ENCODE assay signal across 2 cellular contexts in the genomic region with DNA sequence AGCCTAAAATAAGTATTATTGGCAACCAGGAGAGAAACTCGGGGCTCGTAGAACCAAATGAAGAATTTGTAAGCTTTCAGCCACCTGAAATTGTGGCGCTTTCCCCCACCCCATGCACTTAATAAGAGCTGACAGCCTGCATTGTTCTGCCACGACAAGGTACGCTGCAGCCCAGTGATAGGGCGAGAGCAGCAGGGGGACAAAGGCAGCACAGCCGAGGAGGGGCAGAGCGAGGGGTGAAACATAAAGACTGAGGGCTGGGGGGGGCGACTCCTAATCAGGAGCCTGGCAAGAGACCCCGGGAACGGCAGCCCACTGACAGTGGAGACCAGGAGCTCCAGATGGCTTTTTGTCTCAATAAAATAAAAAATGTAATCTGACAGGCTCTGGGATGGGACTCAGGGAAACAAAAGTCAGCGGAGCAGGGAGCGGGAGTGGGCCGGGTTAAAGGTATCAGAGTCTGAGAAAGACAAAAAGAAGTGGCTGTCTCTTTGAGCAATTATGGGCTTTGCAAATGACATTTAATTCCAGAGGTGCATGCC.
TF ChIP-seq lines count a peak whose summit lies in the region.

No MANE protein-coding gene starts in this region.

TF ChIP-seq in HepG2, 621 proteins besides CTCF, POLR2A, EP300 and RAD21:
- TF ChIP-seq, protein P1, sequence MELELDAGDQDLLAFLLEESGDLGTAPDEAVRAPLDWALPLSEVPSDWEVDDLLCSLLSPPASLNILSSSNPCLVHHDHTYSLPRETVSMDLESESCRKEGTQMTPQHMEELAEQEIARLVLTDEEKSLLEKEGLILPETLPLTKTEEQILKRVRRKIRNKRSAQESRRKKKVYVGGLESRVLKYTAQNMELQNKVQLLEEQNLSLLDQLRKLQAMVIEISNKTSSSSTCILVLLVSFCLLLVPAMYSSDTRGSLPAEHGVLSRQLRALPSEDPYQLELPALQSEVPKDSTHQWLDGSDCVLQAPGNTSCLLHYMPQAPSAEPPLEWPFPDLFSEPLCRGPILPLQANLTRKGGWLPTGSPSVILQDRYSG (CRISPR knock-in tag; IDR thresholded peaks at IDR 0.05): no peak
- TF ChIP-seq ZFYVE20 (CRISPR knock-in tag; IDR thresholded peaks at IDR 0.05; ENCODE audit: borderline replicate concordance, low read depth): no peak
- TF ChIP-seq, protein P2, sequence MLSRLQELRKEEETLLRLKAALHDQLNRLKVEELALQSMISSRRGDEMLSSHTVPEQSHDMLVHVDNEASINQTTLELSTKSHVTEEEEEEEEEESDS (CRISPR knock-in tag; IDR thresholded peaks at IDR 0.05; ENCODE audit: borderline replicate concordance): no peak
- TF ChIP-seq ZNF558 (CRISPR knock-in tag; IDR thresholded peaks at IDR 0.05; ENCODE audit: borderline replicate concordance): no peak
- TF ChIP-seq SIX1 (CRISPR knock-in tag; IDR thresholded peaks at IDR 0.05; ENCODE audit: borderline replicate concordance): no peak
- TF ChIP-seq U2AF1 (optimal IDR thresholded peaks at IDR 0.05; ENCODE audit: low read depth, low read length): no peak
- TF ChIP-seq, protein P3, sequence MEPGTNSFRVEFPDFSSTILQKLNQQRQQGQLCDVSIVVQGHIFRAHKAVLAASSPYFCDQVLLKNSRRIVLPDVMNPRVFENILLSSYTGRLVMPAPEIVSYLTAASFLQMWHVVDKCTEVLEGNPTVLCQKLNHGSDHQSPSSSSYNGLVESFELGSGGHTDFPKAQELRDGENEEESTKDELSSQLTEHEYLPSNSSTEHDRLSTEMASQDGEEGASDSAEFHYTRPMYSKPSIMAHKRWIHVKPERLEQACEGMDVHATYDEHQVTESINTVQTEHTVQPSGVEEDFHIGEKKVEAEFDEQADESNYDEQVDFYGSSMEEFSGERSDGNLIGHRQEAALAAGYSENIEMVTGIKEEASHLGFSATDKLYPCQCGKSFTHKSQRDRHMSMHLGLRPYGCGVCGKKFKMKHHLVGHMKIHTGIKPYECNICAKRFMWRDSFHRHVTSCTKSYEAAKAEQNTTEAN (CRISPR knock-in tag; conservative IDR thresholded peaks at IDR 0.05): no peak
- TF ChIP-seq RBM39 (IDR thresholded peaks at IDR 0.05; ENCODE audit: low read depth, low read length, poor library complexity, severe bottlenecking): no peak
- no peak for TF ChIP-seq PRDM15 (CRISPR knock-in tag; IDR thresholded peaks at IDR 0.05)
- TF ChIP-seq, protein P4, sequence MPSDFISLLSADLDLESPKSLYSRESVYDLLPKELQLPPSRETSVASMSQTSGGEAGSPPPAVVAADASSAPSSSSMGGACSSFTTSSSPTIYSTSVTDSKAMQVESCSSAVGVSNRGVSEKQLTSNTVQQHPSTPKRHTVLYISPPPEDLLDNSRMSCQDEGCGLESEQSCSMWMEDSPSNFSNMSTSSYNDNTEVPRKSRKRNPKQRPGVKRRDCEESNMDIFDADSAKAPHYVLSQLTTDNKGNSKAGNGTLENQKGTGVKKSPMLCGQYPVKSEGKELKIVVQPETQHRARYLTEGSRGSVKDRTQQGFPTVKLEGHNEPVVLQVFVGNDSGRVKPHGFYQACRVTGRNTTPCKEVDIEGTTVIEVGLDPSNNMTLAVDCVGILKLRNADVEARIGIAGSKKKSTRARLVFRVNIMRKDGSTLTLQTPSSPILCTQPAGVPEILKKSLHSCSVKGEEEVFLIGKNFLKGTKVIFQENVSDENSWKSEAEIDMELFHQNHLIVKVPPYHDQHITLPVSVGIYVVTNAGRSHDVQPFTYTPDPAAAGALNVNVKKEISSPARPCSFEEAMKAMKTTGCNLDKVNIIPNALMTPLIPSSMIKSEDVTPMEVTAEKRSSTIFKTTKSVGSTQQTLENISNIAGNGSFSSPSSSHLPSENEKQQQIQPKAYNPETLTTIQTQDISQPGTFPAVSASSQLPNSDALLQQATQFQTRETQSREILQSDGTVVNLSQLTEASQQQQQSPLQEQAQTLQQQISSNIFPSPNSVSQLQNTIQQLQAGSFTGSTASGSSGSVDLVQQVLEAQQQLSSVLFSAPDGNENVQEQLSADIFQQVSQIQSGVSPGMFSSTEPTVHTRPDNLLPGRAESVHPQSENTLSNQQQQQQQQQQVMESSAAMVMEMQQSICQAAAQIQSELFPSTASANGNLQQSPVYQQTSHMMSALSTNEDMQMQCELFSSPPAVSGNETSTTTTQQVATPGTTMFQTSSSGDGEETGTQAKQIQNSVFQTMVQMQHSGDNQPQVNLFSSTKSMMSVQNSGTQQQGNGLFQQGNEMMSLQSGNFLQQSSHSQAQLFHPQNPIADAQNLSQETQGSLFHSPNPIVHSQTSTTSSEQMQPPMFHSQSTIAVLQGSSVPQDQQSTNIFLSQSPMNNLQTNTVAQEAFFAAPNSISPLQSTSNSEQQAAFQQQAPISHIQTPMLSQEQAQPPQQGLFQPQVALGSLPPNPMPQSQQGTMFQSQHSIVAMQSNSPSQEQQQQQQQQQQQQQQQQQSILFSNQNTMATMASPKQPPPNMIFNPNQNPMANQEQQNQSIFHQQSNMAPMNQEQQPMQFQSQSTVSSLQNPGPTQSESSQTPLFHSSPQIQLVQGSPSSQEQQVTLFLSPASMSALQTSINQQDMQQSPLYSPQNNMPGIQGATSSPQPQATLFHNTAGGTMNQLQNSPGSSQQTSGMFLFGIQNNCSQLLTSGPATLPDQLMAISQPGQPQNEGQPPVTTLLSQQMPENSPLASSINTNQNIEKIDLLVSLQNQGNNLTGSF (CRISPR knock-in tag; IDR thresholded peaks at IDR 0.05): no peak
- no peak for TF ChIP-seq ZNF549 (CRISPR knock-in tag; IDR thresholded peaks at IDR 0.05)
TF ChIP-seq in HepG2: peak in this region for 0.

TF ChIP-seq in SK-N-SH treated with all-trans-retinoic acid at 6 μM for 48 hours, 23 proteins besides CTCF, POLR2A, EP300 and RAD21:
- no peak for TF ChIP-seq ESRRG (CRISPR knock-in tag; IDR thresholded peaks at IDR 0.05)
- TF ChIP-seq BACH2 (CRISPR knock-in tag; IDR thresholded peaks at IDR 0.05; ENCODE audit: borderline replicate concordance): no peak
- TF ChIP-seq ZC3H10 (CRISPR knock-in tag; IDR thresholded peaks at IDR 0.05): no peak
- TF ChIP-seq ZNF70 (CRISPR knock-in tag; IDR thresholded peaks at IDR 0.05): no peak
- peak; percentile 47; the same call in 1 of the 2 replicates for TF ChIP-seq TCF4 (CRISPR knock-in tag; IDR thresholded peaks at IDR 0.05; ENCODE audit: borderline replicate concordance)
- peak; percentile 51; the same call in 1 of the 2 replicates for TF ChIP-seq TSHZ2 (CRISPR knock-in tag; IDR thresholded peaks at IDR 0.05)
- no peak for TF ChIP-seq POU6F1 (CRISPR knock-in tag; IDR thresholded peaks at IDR 0.05; ENCODE audit: borderline replicate concordance, low read depth)
